ENCODE assay signal across 16 cellular contexts in genomic region chr14:104659764-104660523, GRCh38. TPM values are rescaled to one million over a fixed set of nuclear protein-coding genes. Genes with fewer than 3 reads are reported as not detected.
DNase-seq lines count a peak whose midpoint lies in the region; ATAC-seq and TF ChIP-seq lines count a peak whose summit lies in the region.
"Had no signal": no experiment of that assay in that cellular context is flagged by ENCODE, and none has a peak within 500 bp of the region (broad histone marks: within the 10 kb centered on the region; RNA-seq: fewer than 3 reads in every experiment).

No MANE protein-coding gene starts in this region.

- H3K4me3 ChIP-seq in GM12864 (ENCODE audit: low read depth, low read length) (peak overlapping the region; percentile 53), GM23248 (no peak overlapping the region), RWPE2 (ENCODE audit: severe bottlenecking) (no peak overlapping the region)
- H3K4me3 ChIP-seq: colonic mucosa had no signal

- H3K4me1 ChIP-seq in GM23248 (ENCODE audit: insufficient read depth) (peaks cover 11% of the 10 kb centered on the region), RWPE2 (ENCODE audit: insufficient read depth, poor library complexity, severe bottlenecking) (no peaks in the 10 kb centered on the region)
- H3K4me1 ChIP-seq: colonic mucosa had no signal

- H3K4me3 Mint-ChIP-seq in naive B cell = peak overlapping the region; percentile 70 to 91 (median 88)
- no peak overlapping the region for H3K4me3 Mint-ChIP-seq in activated CD4-positive, alpha-beta T cell treated with anti-CD3 and anti-CD28 coated beads, Interleukin-2, amount 10 ng/mL, durations not matched to agents 7 days and 5 days
- H3K4me3 Mint-ChIP-seq: activated CD4-positive, alpha-beta memory T cell treated with anti-CD3 and anti-CD28 coated beads, Interleukin-2, amount 10 ng/mL, durations not matched to agents 7 days and 5 days; CD4-positive, alpha-beta T cell; neural crest cell had no signal

- TF ChIP-seq CTCF in GM12864 (IDR thresholded peaks at IDR 0.05; ENCODE audit: low read depth, low read length, missing control alignments) = no peak
- no peak for TF ChIP-seq CTCF in RWPE2 (IDR thresholded peaks at IDR 0.05; ENCODE audit: poor library complexity, severe bottlenecking)

- in situ Hi-C loops in GM23248 (cut with MboI) = no loop called here

- H3K36me3 ChIP-seq in GM23248 (ENCODE audit: low read depth) (no peaks in the 10 kb centered on the region), RWPE2 (ENCODE audit: low read depth) (no peaks in the 10 kb centered on the region)
- H3K36me3 ChIP-seq: colonic mucosa had no signal

- no peak for ATAC-seq in RWPE2 (ENCODE audit: low read depth)
- no peak for ATAC-seq in naive B cell (ENCODE audit: low read depth in 2 of 2)

- H3K36me3 Mint-ChIP-seq in naive B cell = no peaks in the 10 kb centered on the region
- no peaks in the 10 kb centered on the region for H3K36me3 Mint-ChIP-seq in activated CD4-positive, alpha-beta T cell treated with anti-CD3 and anti-CD28 coated beads, Interleukin-2, amount 10 ng/mL, durations not matched to agents 7 days and 5 days (ENCODE audit: low read depth)

- DNase-seq in GM12864 (ENCODE audit: low read depth) = no peak
- no peak for DNase-seq in GM23248
- DNase-seq in RWPE2 (ENCODE audit: low spot score) = peak; percentile 52
- peak; percentile 64 for DNase-seq in naive B cell
- no peak for DNase-seq in NCI-H1105 treated with DMSO at 0.1 percent for 48 hours (lab: John Stamatoyannopoulos, UW)
- no peak for DNase-seq in AG20443 (ENCODE audit: low spot score)
- no peak for DNase-seq in activated CD4-positive, alpha-beta T cell treated with anti-CD3 and anti-CD28 coated beads, Interleukin-2, amount 10 ng/mL, durations not matched to agents 7 days and 5 days
- DNase-seq in activated CD8-positive, alpha-beta memory T cell treated with anti-CD3 and anti-CD28 coated beads, Interleukin-2, amount 50 U/mL, for 48 hours = no peak
- DNase-seq: activated CD4-positive, alpha-beta memory T cell treated with anti-CD3 and anti-CD28 coated beads, Interleukin-2, amount 10 ng/mL, durations not matched to agents 7 days and 5 days; CD4-positive, alpha-beta T cell; colonic mucosa; NCI-H187 treated with DMSO at 0.1 percent for 48 hours had no signal

- H2AFZ ChIP-seq in GM23248 = 0 out of 2 replicates have a peak overlapping the region, but pooled peaks have one; percentile 38

- H3K9ac ChIP-seq in GM23248 = no peak overlapping the region

- H3K4me1 Mint-ChIP-seq in naive B cell = peaks cover 59 to 96% (median 88%) of the 10 kb centered on the region in 3 donors
- H3K4me1 Mint-ChIP-seq in activated CD4-positive, alpha-beta T cell treated with anti-CD3 and anti-CD28 coated beads, Interleukin-2, amount 10 ng/mL, durations not matched to agents 7 days and 5 days = peaks cover 27% of the 10 kb centered on the region

- no peak overlapping the region for H3K4me2 ChIP-seq in GM23248 (ENCODE audit: unreplicated experiment)

- CTCF ChIA-PET in activated CD4-positive, alpha-beta T cell treated with anti-CD3 and anti-CD28 coated beads, Interleukin-2, amount 10 ng/mL, durations not matched to agents 7 days and 5 days (lab: Charles Lee) = interaction anchor here (1.0 kb wide), 1 partner anchor 167 kb away, joined by 3 read pairs; no protein-coding TSS in a partner anchor

- H3K27me3 ChIP-seq in GM23248 (replicated peaks; ENCODE audit: insufficient read depth) (peaks cover 7% of the 10 kb centered on the region; the same call in 1 of the 2 replicates), RWPE2 (ENCODE audit: insufficient read depth, poor library complexity, severe bottlenecking) (peaks cover 10% of the 10 kb centered on the region)

- 12 to 15% methylated on average over 41 to 42 of the region's 43 CpGs for WGBS in GM23248 (ENCODE audit: low coverage in 1 of 2, low lambda C conversion rate in 2 of 2, missing lambda C conversion rate in 2 of 2), 2 experiments

- H3K27me3 Mint-ChIP-seq in naive B cell = no peaks in the 10 kb centered on the region
- peaks cover 15% of the 10 kb centered on the region for H3K27me3 Mint-ChIP-seq in activated CD4-positive, alpha-beta T cell treated with anti-CD3 and anti-CD28 coated beads, Interleukin-2, amount 10 ng/mL, durations not matched to agents 7 days and 5 days

- H3F3A ChIP-seq in GM23248 (ENCODE audit: insufficient read depth) = no peaks in the 10 kb centered on the region

- no peaks in the 10 kb centered on the region for H3K9me3 Mint-ChIP-seq in naive B cell
- no peaks in the 10 kb centered on the region for H3K9me3 Mint-ChIP-seq in activated CD4-positive, alpha-beta T cell treated with anti-CD3 and anti-CD28 coated beads, Interleukin-2, amount 10 ng/mL, durations not matched to agents 7 days and 5 days
- H3K9me3 Mint-ChIP-seq: activated CD4-positive, alpha-beta memory T cell treated with anti-CD3 and anti-CD28 coated beads, Interleukin-2, amount 10 ng/mL, durations not matched to agents 7 days and 5 days; activated naive CD4-positive, alpha-beta T cell treated with anti-CD3 and anti-CD28 coated beads, Interleukin-2, amount 50 U/mL, for 72 hours; CD4-positive, alpha-beta T cell had no signal

- H3K27ac ChIP-seq in GM23248 (no peak overlapping the region), RWPE2 (ENCODE audit: poor library complexity, severe bottlenecking) (no peak overlapping the region)
- H3K27ac ChIP-seq: colonic mucosa had no signal

- peak overlapping the region; percentile 96 to 100 (median 100) for H3K27ac Mint-ChIP-seq in naive B cell
- no peak overlapping the region for H3K27ac Mint-ChIP-seq in activated CD4-positive, alpha-beta T cell treated with anti-CD3 and anti-CD28 coated beads, Interleukin-2, amount 10 ng/mL, durations not matched to agents 7 days and 5 days
- H3K27ac Mint-ChIP-seq: activated CD4-positive, alpha-beta memory T cell treated with anti-CD3 and anti-CD28 coated beads, Interleukin-2, amount 10 ng/mL, durations not matched to agents 7 days and 5 days; activated naive CD4-positive, alpha-beta T cell treated with anti-CD3 and anti-CD28 coated beads, Interleukin-2, amount 50 U/mL, for 72 hours; CD4-positive, alpha-beta T cell had no signal

- no peaks in the 10 kb centered on the region for H3K79me2 ChIP-seq in GM23248 (ENCODE audit: insufficient read depth)

- POLR2A ChIA-PET in activated CD4-positive, alpha-beta T cell treated with anti-CD3 and anti-CD28 coated beads, Interleukin-2, amount 10 ng/mL, durations not matched to agents 7 days and 5 days (lab: Charles Lee) = no interaction called here

- H4K20me1 ChIP-seq in GM23248 (ENCODE audit: insufficient read depth) = no peaks in the 10 kb centered on the region

- no peaks in the 10 kb centered on the region for H3K9me2 ChIP-seq in GM23248 (ENCODE audit: insufficient read depth)

- H3K9me3 ChIP-seq in GM23248 (ENCODE audit: low read depth) (no peaks in the 10 kb centered on the region), RWPE2 (ENCODE audit: severe bottlenecking) (peaks cover 3% of the 10 kb centered on the region)
- H3K9me3 ChIP-seq: colonic mucosa had no signal

RNA-seq across cellular contexts. Expression of gene INF2, which starts 29.5 kb away (rescaled TPM):
- 53.3 and 62.1 TPM in 2 replicates for total RNA-seq in GM23248 (2014; rRNA removed; shearing (Covaris generic))
- polyA plus RNA-seq in GM23248 (2016; fragmentation: Nextera tagmentation; extraction: Ambion mirVana) (23.0 and 24.2 TPM in 2 replicates), naive B cell (ENCODE audit: low read depth in 6 of 6) (10 to 100 TPM in 1 of 6 donors, 1 to 10 TPM in 5; 2.8 to 10.2 (median 5.5) TPM)
- 100 to 1,000 TPM; 163 to 171 TPM for total RNA-seq in activated CD4-positive, alpha-beta T cell treated with anti-CD3 and anti-CD28 coated beads, Interleukin-2, amount 10 ng/mL, durations not matched to agents 7 days and 5 days

RNA-seq across cellular contexts. Expression of gene TMEM179, which starts 55.4 kb away (rescaled TPM):
- not detected in 2 replicates for total RNA-seq in GM23248 (2014; rRNA removed; shearing (Covaris generic))
- polyA plus RNA-seq in GM23248 (2016; fragmentation: Nextera tagmentation; extraction: Ambion mirVana) = not detected in 2 replicates
- not detected for polyA plus RNA-seq in naive B cell (ENCODE audit: low read depth in 6 of 6)
- total RNA-seq in activated CD4-positive, alpha-beta T cell treated with anti-CD3 and anti-CD28 coated beads, Interleukin-2, amount 10 ng/mL, durations not matched to agents 7 days and 5 days = not detected
- total RNA-seq: activated CD4-positive, alpha-beta memory T cell treated with anti-CD3 and anti-CD28 coated beads, Interleukin-2, amount 10 ng/mL, durations not matched to agents 7 days and 5 days; CD4-positive, alpha-beta T cell; HT-29; kidney epithelial cell had no signal

Comparison
In these comparisons a context has a peak if more than half of its experiments do, and no peak if none do; other contexts are left out.
1. DNase-seq: peak in RWPE2 (single experiment) and naive B cell (single experiment); none in GM12864 (single experiment), GM23248 (single experiment), NCI-H1105 treated with DMSO at 0.1 percent for 48 hours (single experiment), AG20443 (single experiment), activated CD4-positive, alpha-beta T cell treated with anti-CD3 and anti-CD28 coated beads, Interleukin-2, amount 10 ng/mL, durations not matched to agents 7 days and 5 days (single experiment) and activated CD8-positive, alpha-beta memory T cell treated with anti-CD3 and anti-CD28 coated beads, Interleukin-2, amount 50 U/mL, for 48 hours (single experiment).